ENCODE assay signal across 2 cellular contexts in the genomic region with DNA sequence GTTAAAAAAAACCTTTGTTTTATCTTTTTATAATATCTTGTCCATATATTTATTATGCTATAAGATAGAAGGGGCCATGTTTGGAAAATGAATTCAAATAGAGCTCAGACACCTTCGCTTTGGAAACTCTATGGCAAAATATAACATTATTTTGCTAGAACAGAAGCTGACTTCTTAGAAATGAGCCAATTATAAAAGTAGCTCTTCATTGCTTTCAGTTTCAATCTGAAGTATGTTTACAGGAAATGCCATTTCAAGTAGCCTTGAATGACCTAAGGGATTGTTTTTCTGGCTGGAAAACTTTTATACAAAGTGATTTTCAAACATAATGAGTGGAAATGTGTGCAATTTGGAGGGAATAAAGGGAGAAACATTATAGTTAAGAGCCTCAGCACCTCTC.
TF ChIP-seq lines count a peak whose summit lies in the region.

No MANE protein-coding gene starts in this region.

TF ChIP-seq in SK-N-SH treated with all-trans-retinoic acid at 6 μM for 48 hours, 23 proteins besides CTCF, POLR2A, EP300 and RAD21 (continued from another document):
- TF ChIP-seq, protein P1, sequence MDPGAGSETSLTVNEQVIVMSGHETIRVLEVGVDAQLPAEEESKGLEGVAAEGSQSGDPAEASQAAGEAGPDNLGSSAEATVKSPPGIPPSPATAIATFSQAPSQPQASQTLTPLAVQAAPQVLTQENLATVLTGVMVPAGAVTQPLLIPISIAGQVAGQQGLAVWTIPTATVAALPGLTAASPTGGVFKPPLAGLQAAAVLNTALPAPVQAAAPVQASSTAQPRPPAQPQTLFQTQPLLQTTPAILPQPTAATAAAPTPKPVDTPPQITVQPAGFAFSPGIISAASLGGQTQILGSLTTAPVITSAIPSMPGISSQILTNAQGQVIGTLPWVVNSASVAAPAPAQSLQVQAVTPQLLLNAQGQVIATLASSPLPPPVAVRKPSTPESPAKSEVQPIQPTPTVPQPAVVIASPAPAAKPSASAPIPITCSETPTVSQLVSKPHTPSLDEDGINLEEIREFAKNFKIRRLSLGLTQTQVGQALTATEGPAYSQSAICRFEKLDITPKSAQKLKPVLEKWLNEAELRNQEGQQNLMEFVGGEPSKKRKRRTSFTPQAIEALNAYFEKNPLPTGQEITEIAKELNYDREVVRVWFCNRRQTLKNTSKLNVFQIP (CRISPR knock-in tag; IDR thresholded peaks at IDR 0.05; ENCODE audit: borderline replicate concordance, low read depth): no peak

TF ChIP-seq in WTC11, 78 proteins besides CTCF, POLR2A, EP300 and RAD21 (continued from another document):
- TF ChIP-seq, protein P2, sequence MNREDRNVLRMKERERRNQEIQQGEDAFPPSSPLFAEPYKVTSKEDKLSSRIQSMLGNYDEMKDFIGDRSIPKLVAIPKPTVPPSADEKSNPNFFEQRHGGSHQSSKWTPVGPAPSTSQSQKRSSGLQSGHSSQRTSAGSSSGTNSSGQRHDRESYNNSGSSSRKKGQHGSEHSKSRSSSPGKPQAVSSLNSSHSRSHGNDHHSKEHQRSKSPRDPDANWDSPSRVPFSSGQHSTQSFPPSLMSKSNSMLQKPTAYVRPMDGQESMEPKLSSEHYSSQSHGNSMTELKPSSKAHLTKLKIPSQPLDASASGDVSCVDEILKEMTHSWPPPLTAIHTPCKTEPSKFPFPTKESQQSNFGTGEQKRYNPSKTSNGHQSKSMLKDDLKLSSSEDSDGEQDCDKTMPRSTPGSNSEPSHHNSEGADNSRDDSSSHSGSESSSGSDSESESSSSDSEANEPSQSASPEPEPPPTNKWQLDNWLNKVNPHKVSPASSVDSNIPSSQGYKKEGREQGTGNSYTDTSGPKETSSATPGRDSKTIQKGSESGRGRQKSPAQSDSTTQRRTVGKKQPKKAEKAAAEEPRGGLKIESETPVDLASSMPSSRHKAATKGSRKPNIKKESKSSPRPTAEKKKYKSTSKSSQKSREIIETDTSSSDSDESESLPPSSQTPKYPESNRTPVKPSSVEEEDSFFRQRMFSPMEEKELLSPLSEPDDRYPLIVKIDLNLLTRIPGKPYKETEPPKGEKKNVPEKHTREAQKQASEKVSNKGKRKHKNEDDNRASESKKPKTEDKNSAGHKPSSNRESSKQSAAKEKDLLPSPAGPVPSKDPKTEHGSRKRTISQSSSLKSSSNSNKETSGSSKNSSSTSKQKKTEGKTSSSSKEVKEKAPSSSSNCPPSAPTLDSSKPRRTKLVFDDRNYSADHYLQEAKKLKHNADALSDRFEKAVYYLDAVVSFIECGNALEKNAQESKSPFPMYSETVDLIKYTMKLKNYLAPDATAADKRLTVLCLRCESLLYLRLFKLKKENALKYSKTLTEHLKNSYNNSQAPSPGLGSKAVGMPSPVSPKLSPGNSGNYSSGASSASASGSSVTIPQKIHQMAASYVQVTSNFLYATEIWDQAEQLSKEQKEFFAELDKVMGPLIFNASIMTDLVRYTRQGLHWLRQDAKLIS (CRISPR knock-in tag; IDR thresholded peaks at IDR 0.05; ENCODE audit: borderline replicate concordance): no peak
- TF ChIP-seq, protein P3, sequence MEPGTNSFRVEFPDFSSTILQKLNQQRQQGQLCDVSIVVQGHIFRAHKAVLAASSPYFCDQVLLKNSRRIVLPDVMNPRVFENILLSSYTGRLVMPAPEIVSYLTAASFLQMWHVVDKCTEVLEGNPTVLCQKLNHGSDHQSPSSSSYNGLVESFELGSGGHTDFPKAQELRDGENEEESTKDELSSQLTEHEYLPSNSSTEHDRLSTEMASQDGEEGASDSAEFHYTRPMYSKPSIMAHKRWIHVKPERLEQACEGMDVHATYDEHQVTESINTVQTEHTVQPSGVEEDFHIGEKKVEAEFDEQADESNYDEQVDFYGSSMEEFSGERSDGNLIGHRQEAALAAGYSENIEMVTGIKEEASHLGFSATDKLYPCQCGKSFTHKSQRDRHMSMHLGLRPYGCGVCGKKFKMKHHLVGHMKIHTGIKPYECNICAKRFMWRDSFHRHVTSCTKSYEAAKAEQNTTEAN (CRISPR knock-in tag; IDR thresholded peaks at IDR 0.05): no peak
- TF ChIP-seq FOXP1 (CRISPR knock-in tag; IDR thresholded peaks at IDR 0.05; ENCODE audit: borderline replicate concordance): no peak
TF ChIP-seq in WTC11: peak in this region for 0.
